26 cellular contexts compared by ENCODE assay signal in the genomic region with DNA sequence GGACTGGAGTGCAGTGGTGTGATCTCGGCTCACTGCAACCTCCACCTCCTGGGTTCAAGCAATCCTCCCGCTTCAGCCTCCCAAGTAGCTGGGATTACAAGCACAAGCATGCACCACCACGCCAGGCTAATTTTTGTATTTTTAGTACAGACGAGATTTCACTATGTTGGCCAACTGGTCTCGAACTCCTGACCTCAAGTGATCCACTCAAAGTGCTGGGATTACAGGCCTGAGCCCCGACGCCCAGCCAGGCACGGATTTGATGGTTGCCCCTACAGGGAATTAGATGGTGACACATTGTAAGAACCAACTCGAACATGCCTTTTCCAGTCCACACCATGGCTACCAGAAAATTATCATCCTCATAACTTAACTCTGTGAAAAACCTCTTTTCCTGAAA. TPM values are rescaled to one million over a fixed set of nuclear protein-coding genes. Genes with fewer than 3 reads are reported as not detected.
DNase-seq lines count a peak whose midpoint lies in the region; ATAC-seq and TF ChIP-seq lines count a peak whose summit lies in the region.
"Had no signal": no experiment of that assay in that cellular context is flagged by ENCODE, and none has a peak within 500 bp of the region (broad histone marks: within the 10 kb centered on the region; RNA-seq: fewer than 3 reads in every experiment).

No MANE protein-coding gene starts in this region.

- no peaks in the 10 kb centered on the region for H3K36me3 Mint-ChIP-seq in brain
- H3K36me3 Mint-ChIP-seq in activated naive CD4-positive, alpha-beta T cell treated with anti-CD3 and anti-CD28 coated beads, Interleukin-2, amount 50 U/mL, for 72 hours, result no peaks in the 10 kb centered on the region
- H3K36me3 Mint-ChIP-seq: activated naive CD8-positive, alpha-beta T cell treated with anti-CD3 and anti-CD28 coated beads for 36 hours; naive B cell; stimulated activated effector memory CD8-positive, alpha-beta T cell treated with anti-CD3 and anti-CD28 coated beads, Interleukin-12 subunit alpha, Interleukin-12 subunit beta, amount 100 ng/mL, for 72 hours; type B pancreatic cell had no signal

- H3K27ac Mint-ChIP-seq in brain, result peak overlapping the region in 3 of 5 experiments; percentile 69 to 92 (median 88)
- H3K27ac Mint-ChIP-seq in activated naive CD4-positive, alpha-beta T cell treated with anti-CD3 and anti-CD28 coated beads, Interleukin-2, amount 50 U/mL, for 72 hours, result no peak overlapping the region
- H3K27ac Mint-ChIP-seq: activated CD4-positive, alpha-beta memory T cell treated with anti-CD3 and anti-CD28 coated beads, Interleukin-2, amount 10 ng/mL, durations not matched to agents 7 days and 5 days; activated naive CD8-positive, alpha-beta T cell treated with anti-CD3 and anti-CD28 coated beads for 36 hours; stimulated activated effector memory CD8-positive, alpha-beta T cell treated with anti-CD3 and anti-CD28 coated beads, Interleukin-12 subunit alpha, Interleukin-12 subunit beta, amount 100 ng/mL, for 72 hours had no signal

- H3K9me2 ChIP-seq in hepatocyte (replicated peaks; ENCODE audit: insufficient read depth), result no peaks in the 10 kb centered on the region

- H3K27me3 Mint-ChIP-seq in brain, result peaks cover 13% of the 10 kb centered on the region

- no peaks in the 10 kb centered on the region for H3K79me2 ChIP-seq in hepatocyte

- H3K4me2 ChIP-seq in hepatocyte, result no peak overlapping the region

- no peak overlapping the region for H3K4me3 ChIP-seq in hepatocyte
- H3K4me3 ChIP-seq: esophagus squamous epithelium had no signal

- H3K4me1 ChIP-seq in hepatocyte (ENCODE audit: insufficient read depth), result peaks cover 10% of the 10 kb centered on the region

- no peak overlapping the region for H3K4me3 Mint-ChIP-seq in brain
- H3K4me3 Mint-ChIP-seq: activated CD4-positive, alpha-beta memory T cell treated with anti-CD3 and anti-CD28 coated beads, Interleukin-2, amount 10 ng/mL, durations not matched to agents 7 days and 5 days; activated naive CD8-positive, alpha-beta T cell treated with anti-CD3 and anti-CD28 coated beads for 36 hours; central memory CD8-positive, alpha-beta T cell; naive B cell; stimulated activated effector memory CD8-positive, alpha-beta T cell treated with anti-CD3 and anti-CD28 coated beads, Interleukin-12 subunit alpha, Interleukin-12 subunit beta, amount 100 ng/mL, for 72 hours; type B pancreatic cell had no signal

- H3K36me3 ChIP-seq in hepatocyte (replicated peaks; ENCODE audit: insufficient read depth, low read depth), result no peaks in the 10 kb centered on the region
- H3K36me3 ChIP-seq: esophagus squamous epithelium had no signal

- peaks cover 34% of the 10 kb centered on the region for H3K4me1 Mint-ChIP-seq in brain
- H3K4me1 Mint-ChIP-seq: activated CD4-positive, alpha-beta memory T cell treated with anti-CD3 and anti-CD28 coated beads, Interleukin-2, amount 10 ng/mL, durations not matched to agents 7 days and 5 days; activated naive CD8-positive, alpha-beta T cell treated with anti-CD3 and anti-CD28 coated beads for 36 hours; central memory CD8-positive, alpha-beta T cell; naive B cell had no signal

- no peak for ATAC-seq in sciatic nerve
- ATAC-seq in activated naive CD4-positive, alpha-beta T cell treated with anti-CD3 and anti-CD28 coated beads, Interleukin-2, amount 50 U/mL, for 72 hours, result no peak
- ATAC-seq: left ventricle myocardium superior; stimulated activated effector memory CD8-positive, alpha-beta T cell treated with anti-CD3 and anti-CD28 coated beads, Interleukin-12 subunit alpha, Interleukin-12 subunit beta, amount 100 ng/mL, for 72 hours had no signal

- peak; percentile 10 for DNase-seq in activated CD8-positive, alpha-beta memory T cell treated with anti-CD3 and anti-CD28 coated beads, Interleukin-2, amount 50 U/mL, for 48 hours
- no peak for DNase-seq in activated CD8-positive, alpha-beta memory T cell treated with anti-CD3 and anti-CD28 coated beads, Interleukin-2, amount 50 U/mL, for 4 hours
- DNase-seq in hepatocyte (ENCODE audit: low spot score), result no peak
- DNase-seq in SW480 (ENCODE audit: low spot score), result no peak
- no peak for DNase-seq in NCI-H2227 (lab: John Stamatoyannopoulos, UW; ENCODE audit: unreplicated experiment)
- no peak for DNase-seq in sciatic nerve (ENCODE audit: low spot score)
- no peak for DNase-seq in activated naive CD4-positive, alpha-beta T cell treated with anti-CD3 and anti-CD28 coated beads, Interleukin-2, amount 50 U/mL, for 72 hours (ENCODE audit: low spot score in 2 of 2)
- DNase-seq: activated CD4-positive, alpha-beta memory T cell treated with anti-CD3 and anti-CD28 coated beads, Interleukin-2, amount 10 ng/mL, durations not matched to agents 7 days and 5 days; activated CD4-positive, alpha-beta T cell treated with anti-CD3 and anti-CD28 coated beads for 1 hour; activated naive CD8-positive, alpha-beta T cell treated with anti-CD3 and anti-CD28 coated beads for 36 hours; activated T-cell treated with anti-CD3 and anti-CD28 coated beads for 4 hours; aorta; DMS79; esophagus squamous epithelium; naive B cell; NCI-H2029; NCI-H526; nucleus accumbens; stimulated activated CD4-positive, alpha-beta T cell treated with anti-CD3 and anti-CD28 coated beads, Interleukin-15, amount 100 ng/mL, for 24 hours; substantia nigra; T-helper 2 cell had no signal

- peaks cover 0 to 15% (median 3%) of the 10 kb centered on the region in 5 experiments for H3K9me3 Mint-ChIP-seq in brain
- H3K9me3 Mint-ChIP-seq in activated naive CD4-positive, alpha-beta T cell treated with anti-CD3 and anti-CD28 coated beads, Interleukin-2, amount 50 U/mL, for 72 hours, result no peaks in the 10 kb centered on the region
- H3K9me3 Mint-ChIP-seq: activated CD4-positive, alpha-beta memory T cell treated with anti-CD3 and anti-CD28 coated beads, Interleukin-2, amount 10 ng/mL, durations not matched to agents 7 days and 5 days; activated naive CD8-positive, alpha-beta T cell treated with anti-CD3 and anti-CD28 coated beads for 36 hours; central memory CD8-positive, alpha-beta T cell; stimulated activated effector memory CD8-positive, alpha-beta T cell treated with anti-CD3 and anti-CD28 coated beads, Interleukin-12 subunit alpha, Interleukin-12 subunit beta, amount 100 ng/mL, for 72 hours; type B pancreatic cell had no signal

- no peak for TF ChIP-seq CTCF in brain (conservative IDR thresholded peaks at IDR 0.05)
- no peak for TF ChIP-seq CTCF in hepatocyte (IDR thresholded peaks at IDR 0.05; ENCODE audit: poor library complexity)

- H3K9me3 ChIP-seq in hepatocyte (ENCODE audit: low read depth), result no peaks in the 10 kb centered on the region
- H3K9me3 ChIP-seq: esophagus squamous epithelium had no signal

- peak overlapping the region; percentile 70 for H3K27ac ChIP-seq in hepatocyte

- H3K27me3 ChIP-seq in hepatocyte, result no peaks in the 10 kb centered on the region

- H4K20me1 ChIP-seq in hepatocyte (ENCODE audit: insufficient read depth, poor library complexity, severe bottlenecking), result no peaks in the 10 kb centered on the region

- WGBS in hepatocyte (ENCODE audit: low lambda C conversion rate, missing lambda C conversion rate), result 76% methylated on average over 9 of the region's 9 CpGs

- H2AFZ ChIP-seq in hepatocyte, result no peak overlapping the region

- intact Hi-C loops in sciatic nerve (cut with DNase I), result no loop called here

RNA-seq across cellular contexts. Expression of a gene that starts 26.8 kb away (rescaled TPM):
- polyA plus RNA-seq in brain (ENCODE audit: insufficient read depth, low read depth, low replicate concordance), result 93.7 TPM
- total RNA-seq in hepatocyte, result 20.6 and 23.4 TPM in 2 replicates
- polyA plus RNA-seq in hepatocyte, result 13.0 and 15.3 TPM in 2 replicates
- total RNA-seq in sciatic nerve, result 21.1 TPM
- total RNA-seq in activated naive CD4-positive, alpha-beta T cell treated with anti-CD3 and anti-CD28 coated beads, Interleukin-2, amount 50 U/mL, for 72 hours, result 1 to 10 TPM; 6.5 to 8.4 TPM

Comparison
In these comparisons a context has a peak if more than half of its experiments do, and no peak if none do; other contexts are left out.
1. H3K27ac Mint-ChIP-seq: peak in brain (3 of 5); none in activated naive CD4-positive, alpha-beta T cell treated with anti-CD3 and anti-CD28 coated beads, Interleukin-2, amount 50 U/mL, for 72 hours (0 of 2).